28 cellular contexts compared by ENCODE assay signal in genomic region chr14:24084439-24084838, GRCh38. TPM values are rescaled to one million over a fixed set of nuclear protein-coding genes. Genes with fewer than 3 reads are reported as not detected.
"Had no signal": no experiment of that assay in that cellular context is flagged by ENCODE, and none has a peak within 500 bp of the region (broad histone marks: within the 10 kb centered on the region; RNA-seq: fewer than 3 reads in every experiment).

No MANE protein-coding gene starts in this region.

- H3K27me3 ChIP-seq: pancreas had no signal

- H3K27ac Mint-ChIP-seq: activated CD4-positive, alpha-beta memory T cell treated with anti-CD3 and anti-CD28 coated beads for 36 hours; activated naive CD8-positive, alpha-beta T cell treated with anti-CD3 and anti-CD28 coated beads, Interleukin-2, amount 50 U/mL, for 24 hours; stimulated activated effector memory CD8-positive, alpha-beta T cell treated with anti-CD3 and anti-CD28 coated beads, Interleukin-12 subunit alpha, Interleukin-12 subunit beta, amount 100 ng/mL, for 72 hours; T-helper 17 cell had no signal

- H3K36me3 Mint-ChIP-seq: activated CD4-positive, alpha-beta memory T cell treated with anti-CD3 and anti-CD28 coated beads for 36 hours; brain had no signal

- ATAC-seq: activated naive CD8-positive, alpha-beta T cell treated with anti-CD3 and anti-CD28 coated beads, Interleukin-2, amount 50 U/mL, for 24 hours; pancreas; right cardiac atrium; stimulated activated effector memory CD8-positive, alpha-beta T cell treated with anti-CD3 and anti-CD28 coated beads, Interleukin-12 subunit alpha, Interleukin-12 subunit beta, amount 100 ng/mL, for 72 hours; stimulated activated naive CD8-positive, alpha-beta T cell treated with anti-CD3 and anti-CD28 coated beads, Interleukin-15, amount 100 ng/mL, for 72 hours; T-helper 17 cell had no signal

- FAIRE-seq: pancreas, urothelium cell line had no signal

- DNase-seq: activated CD4-positive, alpha-beta memory T cell treated with anti-CD3 and anti-CD28 coated beads for 36 hours; activated CD4-positive, alpha-beta T cell treated with anti-CD3 and anti-CD28 coated beads for 4 hours; activated CD4-positive, CD25-positive, alpha-beta regulatory T cell; activated gamma-delta T cell; activated naive CD4-positive, alpha-beta T cell treated with anti-CD3 and anti-CD28 coated beads, Interleukin-2, amount 50 U/mL, for 16 hours; activated naive CD8-positive, alpha-beta T cell treated with anti-CD3 and anti-CD28 coated beads, Interleukin-2, amount 50 U/mL, for 24 hours; dermis blood vessel endothelial cell; effector CD8-positive, alpha-beta T cell; erythroblast; foreskin fibroblast; kidney glomerular epithelial cell; left ventricle myocardium inferior; mammary epithelial cell; pancreas; right cardiac atrium; stimulated activated CD4-positive, alpha-beta T cell treated with anti-CD3 and anti-CD28 coated beads, Interleukin-2, amount 100 ng/mL, for 24 hours; stimulated activated naive CD8-positive, alpha-beta T cell treated with anti-CD3 and anti-CD28 coated beads, Interleukin-15, amount 100 ng/mL, for 72 hours; T-helper 17 cell had no signal

- H3K36me3 ChIP-seq: left ventricle myocardium inferior, neutrophil, pancreas, tibial nerve had no signal

- H3K4me3 Mint-ChIP-seq: activated CD4-positive, alpha-beta memory T cell treated with anti-CD3 and anti-CD28 coated beads for 36 hours; activated naive CD8-positive, alpha-beta T cell treated with anti-CD3 and anti-CD28 coated beads, Interleukin-2, amount 50 U/mL, for 24 hours; nephron; stimulated activated effector memory CD8-positive, alpha-beta T cell treated with anti-CD3 and anti-CD28 coated beads, Interleukin-12 subunit alpha, Interleukin-12 subunit beta, amount 100 ng/mL, for 72 hours; stimulated activated naive CD8-positive, alpha-beta T cell treated with anti-CD3 and anti-CD28 coated beads, Interleukin-15, amount 100 ng/mL, for 72 hours; T-helper 17 cell had no signal

- H3K9me3 Mint-ChIP-seq: activated CD4-positive, alpha-beta memory T cell treated with anti-CD3 and anti-CD28 coated beads for 36 hours; activated naive CD8-positive, alpha-beta T cell treated with anti-CD3 and anti-CD28 coated beads, Interleukin-2, amount 50 U/mL, for 24 hours; nephron; stimulated activated effector memory CD8-positive, alpha-beta T cell treated with anti-CD3 and anti-CD28 coated beads, Interleukin-12 subunit alpha, Interleukin-12 subunit beta, amount 100 ng/mL, for 72 hours; stimulated activated naive CD8-positive, alpha-beta T cell treated with anti-CD3 and anti-CD28 coated beads, Interleukin-15, amount 100 ng/mL, for 72 hours had no signal

- H3K27me3 Mint-ChIP-seq: activated CD4-positive, alpha-beta memory T cell treated with anti-CD3 and anti-CD28 coated beads for 36 hours; activated naive CD8-positive, alpha-beta T cell treated with anti-CD3 and anti-CD28 coated beads, Interleukin-2, amount 50 U/mL, for 24 hours; stimulated activated naive CD8-positive, alpha-beta T cell treated with anti-CD3 and anti-CD28 coated beads, Interleukin-15, amount 100 ng/mL, for 72 hours; T-helper 17 cell had no signal

- H3K4me3 ChIP-seq: hepatocyte, left ventricle myocardium inferior, pancreas, tibial nerve had no signal

- H3K9me3 ChIP-seq: left ventricle myocardium inferior, neutrophil, pancreas, tibial nerve had no signal

- H3K27ac ChIP-seq: hepatocyte, left ventricle myocardium inferior, neutrophil, pancreas, tibial nerve had no signal

RNA-seq across cellular contexts. Expression of gene CPNE6, which starts 13.1 kb away (rescaled TPM):
- total RNA-seq: activated CD4-positive, alpha-beta memory T cell treated with anti-CD3 and anti-CD28 coated beads for 36 hours; dermis blood vessel endothelial cell; fibroblast of lung; hepatocyte; left ventricle myocardium inferior; mammary epithelial cell; pancreas; pulmonary artery endothelial cell; skeletal muscle tissue; T-helper 17 cell; tibial nerve had no signal

RNA-seq across cellular contexts. Expression of gene CARMIL3, which starts 32.6 kb away (rescaled TPM):
- total RNA-seq: dermis blood vessel endothelial cell had no signal
